In the genomic region with DNA sequence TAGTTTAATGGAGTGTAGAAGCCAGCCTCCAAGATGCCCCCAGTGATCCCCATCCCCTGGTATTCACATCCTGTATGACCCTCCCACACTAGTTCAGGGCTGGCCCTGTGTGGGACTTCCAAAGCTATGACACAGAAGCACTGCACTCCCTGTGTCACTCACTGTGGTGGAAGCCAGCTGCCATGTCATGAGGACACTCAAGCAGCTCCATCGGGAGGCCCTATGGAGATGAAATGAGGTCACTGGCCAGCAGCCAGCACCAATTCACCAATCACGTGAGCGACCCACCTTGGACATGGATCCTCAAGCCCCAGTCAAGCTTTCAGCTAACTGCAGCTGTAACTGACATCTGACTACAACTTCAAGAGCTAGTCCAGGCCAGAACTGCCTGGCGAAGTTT, we compare ENCODE assay signal across 26 cellular contexts. TPM values are rescaled to one million over a fixed set of nuclear protein-coding genes. Genes with fewer than 3 reads are reported as not detected.
"Had no signal": no experiment of that assay in that cellular context is flagged by ENCODE, and none has a peak within 500 bp of the region (broad histone marks: within the 10 kb centered on the region; RNA-seq: fewer than 3 reads in every experiment).

No MANE protein-coding gene starts in this region.

- ATAC-seq: activated CD4-positive, CD25-positive, alpha-beta regulatory T cell treated with anti-CD3 and anti-CD28 coated beads, Interleukin-2, amount 50 U/mL, for 24 hours; activated CD8-positive, alpha-beta T cell treated with anti-CD3 and anti-CD28 coated beads for 36 hours; activated T-cell treated with anti-CD3 and anti-CD28 coated beads, Interleukin-2, amount 50 U/mL, for 4 hours; activated T-helper 17 cell treated with anti-CD3 and anti-CD28 coated beads, Interleukin-2, amount 50 U/mL, for 72 hours; T-helper 17 cell had no signal

- H3K27ac ChIP-seq: coronary artery, dorsolateral prefrontal cortex, WERI-Rb-1 had no signal

- H3K4me3 ChIP-seq: coronary artery, dorsolateral prefrontal cortex had no signal

- H3K36me3 ChIP-seq: WERI-Rb-1 had no signal

- DNase-seq: activated B cell treated with CpG ODN at 0.5 μM for 24 hours; activated CD4-positive, alpha-beta T cell treated with anti-CD3 and anti-CD28 coated beads for 48 hours; activated CD4-positive, alpha-beta T cell treated with anti-CD3 and anti-CD28 coated beads, Interleukin-2, amount 50 U/mL, for 1 hour; activated CD4-positive, alpha-beta T cell treated with anti-CD3 and anti-CD28 coated beads, Interleukin-2, amount 50 U/mL, for 48 hours; activated CD8-positive, alpha-beta memory T cell treated with anti-CD3 and anti-CD28 coated beads for 24 hours; activated CD8-positive, alpha-beta T cell treated with anti-CD3 and anti-CD28 coated beads for 36 hours; activated effector memory CD4-positive, alpha-beta T cell treated with Interleukin-2 at 50 U/mL for 16 hours; activated gamma-delta T cell treated with Interleukin-2 at 50 U/mL for 16 hours; activated naive CD4-positive, alpha-beta T cell treated with anti-CD3 and anti-CD28 coated beads, Interleukin-2, amount 50 U/mL, for 16 hours; activated naive CD4-positive, alpha-beta T cell treated with Interleukin-2 at 50 U/mL for 16 hours; activated T-cell treated with anti-CD3 and anti-CD28 coated beads, Interleukin-2, amount 50 U/mL, for 4 hours; amniotic stem cell; anterior cingulate cortex; central memory CD4-positive, alpha-beta T cell; cerebellar nuclear complex; effector memory CD4-positive, alpha-beta T cell; endodermal cell; T-helper 1 cell; T-helper 17 cell; T1000; WERI-Rb-1 had no signal

RNA-seq across cellular contexts. Expression of a gene that starts 3.9 kb away (rescaled TPM):
- total RNA-seq: activated B cell treated with CpG ODN at 0.5 μM for 24 hours; activated CD8-positive, alpha-beta T cell treated with anti-CD3 and anti-CD28 coated beads for 36 hours; activated T-cell treated with anti-CD3 and anti-CD28 coated beads, Interleukin-2, amount 50 U/mL, for 4 hours; activated T-helper 17 cell treated with anti-CD3 and anti-CD28 coated beads, Interleukin-2, amount 50 U/mL, for 72 hours; epithelial cell of proximal tubule; T-helper 17 cell had no signal
